Comparison of ENCODE assay signal across 12 cellular contexts in the genomic region with DNA sequence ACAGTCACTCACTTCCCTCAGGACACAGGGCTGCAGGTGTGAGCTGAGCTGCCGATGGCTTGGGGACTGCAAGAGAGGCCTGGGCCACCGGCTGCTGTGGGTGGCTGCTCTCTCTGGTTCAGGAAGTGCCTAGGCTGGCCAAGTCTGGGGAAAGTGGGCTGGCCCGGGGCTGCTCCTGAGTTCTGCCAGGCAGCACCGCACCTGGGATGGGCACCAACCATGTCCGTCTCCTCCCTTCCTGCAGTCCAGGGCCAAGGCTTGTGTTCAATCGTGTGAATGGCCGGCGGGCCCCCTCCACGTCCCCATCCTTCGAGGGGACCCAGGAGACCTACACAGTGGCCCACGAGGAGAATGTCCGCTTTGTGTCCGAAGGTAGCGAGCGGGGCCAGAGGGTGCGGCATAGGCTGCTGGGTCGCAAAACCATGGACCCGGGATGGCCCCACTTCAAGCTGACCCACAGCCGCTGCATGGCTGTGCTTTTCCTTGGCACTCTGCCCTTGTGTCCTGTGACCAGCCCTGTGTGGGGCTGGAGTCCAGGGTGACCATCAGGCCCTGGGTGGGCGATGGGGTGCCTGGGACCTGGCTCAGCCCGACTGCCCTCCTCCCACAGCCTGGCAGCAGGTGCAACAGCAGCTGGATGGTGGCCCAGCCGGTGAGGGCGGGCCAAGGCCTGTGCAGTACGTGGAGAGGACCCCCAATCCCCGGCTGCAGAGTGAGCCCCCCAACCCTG. TPM values are rescaled to one million over a fixed set of nuclear protein-coding genes. Genes with fewer than 3 reads are reported as not detected.
DNase-seq lines count a peak whose midpoint lies in the region; ATAC-seq, FAIRE-seq and TF ChIP-seq lines count a peak whose summit lies in the region.
"Had no signal": no experiment of that assay in that cellular context is flagged by ENCODE, and none has a peak within 500 bp of the region (broad histone marks: within the 10 kb centered on the region; RNA-seq: fewer than 3 reads in every experiment).

No MANE protein-coding gene starts in this region.

- H3K9ac ChIP-seq in astrocyte (ENCODE audit: low read length) (no peak overlapping the region), mesenchymal stem cell (ENCODE audit: low read length) (no peak overlapping the region)

- peaks cover 42% of the 10 kb centered on the region for H3K79me1 ChIP-seq in mesenchymal stem cell (replicated peaks; ENCODE audit: low read length, poor library complexity, severe bottlenecking)

- no peak overlapping the region for H3K27ac Mint-ChIP-seq in astrocyte (ENCODE audit: unreplicated experiment)

- H2BK120ac ChIP-seq in mesenchymal stem cell (ENCODE audit: low read depth, low read length): no peak overlapping the region

- no peak overlapping the region for H2BK15ac ChIP-seq in mesenchymal stem cell (ENCODE audit: low read depth, poor library complexity, severe bottlenecking)

- no peaks in the 10 kb centered on the region for H3K9me3 Mint-ChIP-seq in astrocyte (ENCODE audit: unreplicated experiment)

- H3K4me2 ChIP-seq in astrocyte (ENCODE audit: low read length) (peak overlapping the region; percentile 91), mesenchymal stem cell (ENCODE audit: low read length, poor library complexity, severe bottlenecking) (no peak overlapping the region)

- no peak overlapping the region for H2BK12ac ChIP-seq in mesenchymal stem cell (ENCODE audit: low read length in 2 of 2)

- H3K18ac ChIP-seq in mesenchymal stem cell (ENCODE audit: low read depth in 1 of 2, low read length in 2 of 2): no peak overlapping the region

- DNase-seq in cardiac muscle cell (ENCODE audit: low read depth in 1 of 2, low spot score in 1 of 2): no peak
- no peak for DNase-seq in left cardiac atrium
- DNase-seq in astrocyte (ENCODE audit: low read depth): no peak
- DNase-seq in mesenchymal stem cell: no peak
- DNase-seq in tibial nerve (ENCODE audit: low spot score in 2 of 2): no peak
- DNase-seq in NCI-H226: no peak
- DNase-seq in posterior vena cava (ENCODE audit: low spot score): no peak
- no peak for DNase-seq in SIG-M5 (lab: John Stamatoyannopoulos, UW)
- DNase-seq: brain microvascular endothelial cell; NCI-H1417 treated with DMSO at 0.1 percent for 48 hours; NK-92 treated with Interleukin-12 subunit alpha and Interleukin-12 subunit beta, amount 100 ng/mL, for 24 hours; T1000 had no signal

- H3K36me3 ChIP-seq in cardiac muscle cell: no peaks in the 10 kb centered on the region
- no peaks in the 10 kb centered on the region for H3K36me3 ChIP-seq in astrocyte (ENCODE audit: insufficient read depth, low read length)
- H3K36me3 ChIP-seq in mesenchymal stem cell (ENCODE audit: control insufficient read depth in 1 of 2, insufficient read depth in 2 of 2, low read depth in 1 of 2, low read length in 2 of 2): peaks cover 0 to 47% of the 10 kb centered on the region in 2 experiments
- H3K36me3 ChIP-seq in tibial nerve: peaks cover 0 to 14% (median 0%) of the 10 kb centered on the region in 3 donors
- H3K36me3 ChIP-seq: brain microvascular endothelial cell had no signal

- ATAC-seq in left cardiac atrium: no peak

- H3K4me1 ChIP-seq in cardiac muscle cell (ENCODE audit: low read depth): peaks cover 17% of the 10 kb centered on the region
- peaks cover 16% of the 10 kb centered on the region for H3K4me1 ChIP-seq in astrocyte (ENCODE audit: insufficient read depth, low read length)
- peaks cover 52% of the 10 kb centered on the region for H3K4me1 ChIP-seq in mesenchymal stem cell (ENCODE audit: control insufficient read depth, insufficient read depth, low read depth, low read length)
- H3K4me1 ChIP-seq in tibial nerve: peaks cover 0 to 65% (median 31%) of the 10 kb centered on the region in 4 donors

- WGBS in mesenchymal stem cell: 97% methylated on average over 21 of the region's 25 CpGs
- WGBS in tibial nerve, 2 donors: 66 to 86% methylated on average over 11 to 12 of the region's 25 CpGs

- no peaks in the 10 kb centered on the region for H4K20me1 ChIP-seq in astrocyte (ENCODE audit: insufficient read depth, low read length)

- peaks cover 16% of the 10 kb centered on the region for H3K79me2 ChIP-seq in astrocyte (ENCODE audit: insufficient read depth, low read length)

- H3K27ac ChIP-seq in cardiac muscle cell (peak overlapping the region; percentile 16), astrocyte (ENCODE audit: low read depth, low read length) (no peak overlapping the region), mesenchymal stem cell (ENCODE audit: low read length, poor library complexity, severe bottlenecking) (no peak overlapping the region), tibial nerve (peak overlapping the region in 3 of 4 donors; percentile 55 to 91 (median 90))
- H3K27ac ChIP-seq: brain microvascular endothelial cell had no signal

- H2AFZ ChIP-seq in astrocyte (ENCODE audit: low read depth, low read length): no peak overlapping the region
- no peak overlapping the region for H2AFZ ChIP-seq in mesenchymal stem cell (ENCODE audit: low read depth, low read length)

- no peak overlapping the region for H3K4ac ChIP-seq in mesenchymal stem cell (ENCODE audit: low read depth in 1 of 2, low read length in 2 of 2)

- H2AK5ac ChIP-seq in mesenchymal stem cell (ENCODE audit: low read length, severe bottlenecking): no peak overlapping the region

- no peak overlapping the region for H3K14ac ChIP-seq in mesenchymal stem cell (ENCODE audit: low read length in 2 of 2)

- FAIRE-seq in astrocyte (lab: Jason Lieb, UNC): no peak

- H3K4me3 Mint-ChIP-seq in astrocyte (ENCODE audit: unreplicated experiment): no peak overlapping the region

- H3K4me1 Mint-ChIP-seq in astrocyte (ENCODE audit: low read depth, unreplicated experiment): no peaks in the 10 kb centered on the region

- H3K27me3 Mint-ChIP-seq in astrocyte (ENCODE audit: low read depth, unreplicated experiment): no peaks in the 10 kb centered on the region

- TF ChIP-seq EP300 in tibial nerve (IDR thresholded peaks at IDR 0.05): no peak

- TF ChIP-seq CTCF in cardiac muscle cell (IDR thresholded peaks at IDR 0.05; ENCODE audit: low read depth, low read length) (no peak), astrocyte (IDR thresholded peaks at IDR 0.05; ENCODE audit: insufficient read depth, low read depth, low read length) (no peak), tibial nerve (IDR thresholded peaks at IDR 0.05) (no peak)

- no peak for TF ChIP-seq POLR2A in tibial nerve (IDR thresholded peaks at IDR 0.05)

- H2BK5ac ChIP-seq in mesenchymal stem cell (ENCODE audit: low read depth, low read length, poor library complexity, severe bottlenecking): no peak overlapping the region

- H3K36me3 Mint-ChIP-seq in astrocyte (ENCODE audit: low read depth, unreplicated experiment): no peaks in the 10 kb centered on the region

- no peak overlapping the region for H4K91ac ChIP-seq in mesenchymal stem cell (ENCODE audit: low read length)

- peak overlapping the region; percentile 27 for H4K8ac ChIP-seq in mesenchymal stem cell (ENCODE audit: low read length)

- H3K4me3 ChIP-seq in cardiac muscle cell (no peak overlapping the region), astrocyte (ENCODE audit: insufficient read depth, low read depth, low read length) (no peak overlapping the region), mesenchymal stem cell (ENCODE audit: insufficient read depth in 1 of 2, low read depth in 1 of 2, low read length in 2 of 2) (no peak overlapping the region), tibial nerve (no peak overlapping the region)

- intact Hi-C loops in left cardiac atrium (cut with DNase I) (no loop called here), posterior vena cava (cut with DNase I) (loop anchor here (5.0 kb wide), 2 partner anchors 60 to 260 kb away; no protein-coding TSS in a partner anchor)

- H3K23ac ChIP-seq in mesenchymal stem cell (ENCODE audit: low read length in 2 of 2): no peak overlapping the region

- no peaks in the 10 kb centered on the region for H3K9me3 ChIP-seq in cardiac muscle cell (ENCODE audit: low read depth)
- H3K9me3 ChIP-seq in astrocyte (ENCODE audit: insufficient read depth, low read depth, low read length): no peaks in the 10 kb centered on the region
- H3K9me3 ChIP-seq in mesenchymal stem cell (ENCODE audit: control insufficient read depth, low read length): no peaks in the 10 kb centered on the region
- H3K9me3 ChIP-seq in tibial nerve: no peaks in the 10 kb centered on the region

- H3K27me3 ChIP-seq in cardiac muscle cell (no peaks in the 10 kb centered on the region), astrocyte (ENCODE audit: insufficient read depth, low read length) (no peaks in the 10 kb centered on the region), mesenchymal stem cell (ENCODE audit: control insufficient read depth in 1 of 2, insufficient read depth in 1 of 2, low read length in 2 of 2) (no peaks in the 10 kb centered on the region), tibial nerve (no peaks in the 10 kb centered on the region)
- H3K27me3 ChIP-seq: brain microvascular endothelial cell had no signal

RNA-seq across cellular contexts. Expression of a gene that starts 1.8 kb away (rescaled TPM):
- total RNA-seq in cardiac muscle cell (25.6 and 26.5 TPM in 2 replicates), left cardiac atrium (10 to 100 TPM in 1 of 2 donors, 1 to 10 TPM in 1; 9.6 to 15.5 TPM), astrocyte (16.1 and 21.2 TPM in 2 replicates), tibial nerve (10 to 100 TPM; 26.9 to 83.7 (median 54.1) TPM), posterior vena cava (10 to 100 TPM; 13.4 to 14.9 TPM)
- 28.1 and 32.3 TPM in 2 replicates for polyA plus RNA-seq in cardiac muscle cell
- polyA plus RNA-seq in mesenchymal stem cell (2013, experiment 1 of 2): 7.4 TPM
- 6.5 TPM for polyA plus RNA-seq in mesenchymal stem cell (2013, experiment 2 of 2)

RNA-seq across cellular contexts. Expression of a gene that starts 5.7 kb away (rescaled TPM):
- total RNA-seq in cardiac muscle cell (123 and 144 TPM in 2 replicates), left cardiac atrium (100 to 1,000 TPM in 1 of 2 donors, 10 to 100 TPM in 1; 92.8 to 117 TPM), astrocyte (20.9 and 23.7 TPM in 2 replicates), tibial nerve (10 to 100 TPM; 20.8 to 37.7 (median 32.4) TPM), posterior vena cava (10 to 100 TPM; 19.0 to 21.5 TPM)
- 131 and 146 TPM in 2 replicates for polyA plus RNA-seq in cardiac muscle cell
- 27.2 TPM for polyA plus RNA-seq in mesenchymal stem cell (2013, experiment 1 of 2)
- polyA plus RNA-seq in mesenchymal stem cell (2013, experiment 2 of 2): 29.7 TPM

RNA-seq across cellular contexts. Expression of a gene that starts 11.2 kb away (rescaled TPM):
- total RNA-seq in cardiac muscle cell (196 and 201 TPM in 2 replicates), left cardiac atrium (10 to 100 TPM; 42.8 to 61.8 TPM), astrocyte (56.4 and 59.6 TPM in 2 replicates), tibial nerve (100 to 1,000 TPM; 147 to 204 (median 176) TPM), posterior vena cava (10 to 100 TPM; 43.3 to 63.2 TPM)
- polyA plus RNA-seq in cardiac muscle cell: 153 and 181 TPM in 2 replicates
- 58.3 TPM for polyA plus RNA-seq in mesenchymal stem cell (2013, experiment 1 of 2)
- polyA plus RNA-seq in mesenchymal stem cell (2013, experiment 2 of 2): 56.5 TPM

RNA-seq across cellular contexts. Expression of a gene that starts 16.6 kb away (rescaled TPM):
- 85.8 and 125 TPM in 2 replicates for total RNA-seq in cardiac muscle cell
- 79.6 and 105 TPM in 2 replicates for polyA plus RNA-seq in cardiac muscle cell
- under 1 TPM; 0.21 to 0.50 TPM for total RNA-seq in left cardiac atrium
- 0.43 and 0.89 TPM in 2 replicates for total RNA-seq in astrocyte
- polyA plus RNA-seq in mesenchymal stem cell (2013, experiment 1 of 2): 0.15 TPM
- 0.23 TPM for polyA plus RNA-seq in mesenchymal stem cell (2013, experiment 2 of 2)
- 1 to 10 TPM in 3 of 4 donors, under 1 TPM in 1; 0.66 to 3.9 (median 1.8) TPM for total RNA-seq in tibial nerve
- total RNA-seq in posterior vena cava: under 1 TPM; 0.14 TPM

RNA-seq across cellular contexts. Expression of a gene that starts 20.6 kb away (rescaled TPM):
- total RNA-seq in cardiac muscle cell: 251 and 305 TPM in 2 replicates
- 294 and 315 TPM in 2 replicates for polyA plus RNA-seq in cardiac muscle cell
- 100 to 1,000 TPM in 1 of 2 donors, 10 to 100 TPM in 1; 73.8 to 106 TPM for total RNA-seq in left cardiac atrium
- total RNA-seq in astrocyte: 87.3 and 93.2 TPM in 2 replicates
- 61.9 TPM for polyA plus RNA-seq in mesenchymal stem cell (2013, experiment 1 of 2)
- polyA plus RNA-seq in mesenchymal stem cell (2013, experiment 2 of 2): 56.8 TPM
- 100 to 1,000 TPM in 3 of 4 donors, 10 to 100 TPM in 1; 68.6 to 188 (median 106) TPM for total RNA-seq in tibial nerve
- 10 to 100 TPM; 57.5 to 65.1 TPM for total RNA-seq in posterior vena cava

Comparison
In these comparisons a context has a peak if more than half of its experiments do, and no peak if none do; other contexts are left out.
1. H3K27ac ChIP-seq: peak in cardiac muscle cell (single experiment) and tibial nerve (3 of 4); none in astrocyte (single experiment) and mesenchymal stem cell (single experiment).
2. intact Hi-C loops: an anchor here in posterior vena cava (5.0 kb wide); none called in left cardiac atrium.